ENCODE assay signal across 8 cellular contexts in genomic region chr5:102295534-102296228, GRCh38. TPM values are rescaled to one million over a fixed set of nuclear protein-coding genes. Genes with fewer than 3 reads are reported as not detected.
DNase-seq lines count a peak whose midpoint lies in the region; ATAC-seq and TF ChIP-seq lines count a peak whose summit lies in the region.

No MANE protein-coding gene starts in this region.

- H3K9me3 ChIP-seq in HUES64 (ENCODE audit: insufficient read depth, low read depth, low read length), result no peaks in the 10 kb centered on the region

- peaks cover 19% of the 10 kb centered on the region for H3K4me1 ChIP-seq in HUES64 (ENCODE audit: insufficient read depth, low read length)

- H3K36me3 ChIP-seq in HUES64 (ENCODE audit: insufficient read depth, low read length), result no peaks in the 10 kb centered on the region

- H3K4me3 ChIP-seq in HUES64 (ENCODE audit: low read length), result peak overlapping the region; percentile 83
- peak overlapping the region; percentile 38 to 73 (median 57) for H3K4me3 ChIP-seq in dorsolateral prefrontal cortex

- peak overlapping the region; percentile 91 to 97 for H3K4me3 Mint-ChIP-seq in CD14-positive monocyte
- H3K4me3 Mint-ChIP-seq in naive B cell, result peak overlapping the region; percentile 81 to 94 (median 90)

- H3K27me3 Mint-ChIP-seq in CD14-positive monocyte (ENCODE audit: low read depth in 3 of 3), result peaks cover 0 to 2% (median 1%) of the 10 kb centered on the region in 3 donors
- peaks cover 0 to 8% (median 5%) of the 10 kb centered on the region in 3 donors for H3K27me3 Mint-ChIP-seq in naive B cell

- peaks cover 7% of the 10 kb centered on the region in 2 donors for H3K36me3 Mint-ChIP-seq in CD14-positive monocyte
- no peaks in the 10 kb centered on the region for H3K36me3 Mint-ChIP-seq in naive B cell

- H3K9me3 Mint-ChIP-seq in CD14-positive monocyte (peaks cover 0 to 5% (median 0%) of the 10 kb centered on the region in 7 donors), naive B cell (no peaks in the 10 kb centered on the region)

- H3K4me1 Mint-ChIP-seq in CD14-positive monocyte (peaks cover 52% of the 10 kb centered on the region), naive B cell (peaks cover 15 to 24% (median 18%) of the 10 kb centered on the region in 3 donors)

- H3K27me3 ChIP-seq in HUES64 (ENCODE audit: insufficient read depth, low read length), result peaks cover 30% of the 10 kb centered on the region
- peaks cover 0 to 4% (median 0%) of the 10 kb centered on the region in 45 donors for H3K27me3 ChIP-seq in dorsolateral prefrontal cortex

- H3K27ac ChIP-seq in HUES64 (ENCODE audit: low read depth, low read length), result peak overlapping the region; percentile 79; the same call in 1 of the 2 replicates
- H3K27ac ChIP-seq in dorsolateral prefrontal cortex, result peak overlapping the region in 11 of 59 donors; percentile 13 to 64 (median 53)

- H3K9ac ChIP-seq in HUES64 (ENCODE audit: low read depth, low read length), result peak overlapping the region; percentile 68

- ATAC-seq in GM19463 (IDR thresholded peaks at IDR 0.05; ENCODE audit: unreplicated experiment) (peak; percentile 3), naive B cell (ENCODE audit: low read depth in 2 of 2) (no peak)

- intact Hi-C loops in CD14-positive monocyte (cut with micrococcal nuclease) (loop anchor here in 1 of 2 donors (10.0 kb wide), 1 partner anchor 51 kb away; no protein-coding TSS in a partner anchor), dorsolateral prefrontal cortex (cut with DNase I) (no loop called here)

- DNase-seq in CD14-positive monocyte (ENCODE audit: low spot score) (no peak), dorsolateral prefrontal cortex (no peak), naive B cell (no peak), HT-29 (ENCODE audit: low spot score) (no peak), DMS153 treated with DMSO at 0.1 percent for 48 hours (lab: John Stamatoyannopoulos, UW; ENCODE audit: unreplicated experiment) (no peak)
- no peak for DNase-seq in NK-92 treated with Interleukin-12 subunit alpha and Interleukin-12 subunit beta, amount 100 ng/mL, for 24 hours (lab: John Stamatoyannopoulos, UW)

- peak overlapping the region; percentile 78 to 95 (median 91) for H3K27ac Mint-ChIP-seq in CD14-positive monocyte
- H3K27ac Mint-ChIP-seq in naive B cell, result peak overlapping the region in 4 of 6 donors; percentile 23 to 80 (median 56)

- no peak for TF ChIP-seq CTCF in CD14-positive monocyte (IDR thresholded peaks at IDR 0.05)
- TF ChIP-seq CTCF in dorsolateral prefrontal cortex (IDR thresholded peaks at IDR 0.05 in 54 of 56, conservative IDR thresholded peaks at IDR 0.05 in 2 of 56; ENCODE audit: low read depth in 1 of 56, partially characterized antibody in 56 of 56), result no peak

- WGBS in HUES64, result 1% methylated on average over 30 of the region's 30 CpGs

RNA-seq across cellular contexts. Expression of gene SLCO4C1, which starts 0.4 kb away (rescaled TPM):
- polyA plus RNA-seq in CD14-positive monocyte, result 1 to 10 TPM; 2.4 to 3.9 TPM
- polyA plus RNA-seq in HUES64 (2013, experiment 1 of 2), result 3.8 TPM
- polyA plus RNA-seq in HUES64 (2013, experiment 2 of 2), result 3.7 TPM
- total RNA-seq in dorsolateral prefrontal cortex, result 1 to 10 TPM in 107 of 120 experiments, under 1 TPM in 13; 0.46 to 3.0 (median 1.6) TPM
- under 1 TPM in 5 of 6 donors, not detected in 1; 0.05 to 0.42 (median 0.35) TPM for polyA plus RNA-seq in naive B cell (ENCODE audit: low read depth in 6 of 6)
- not detected in 2 replicates for total RNA-seq in HT-29 (2014; rRNA removed; shearing (Covaris generic))
